1 cellular context compared by ENCODE assay signal in the genomic region with DNA sequence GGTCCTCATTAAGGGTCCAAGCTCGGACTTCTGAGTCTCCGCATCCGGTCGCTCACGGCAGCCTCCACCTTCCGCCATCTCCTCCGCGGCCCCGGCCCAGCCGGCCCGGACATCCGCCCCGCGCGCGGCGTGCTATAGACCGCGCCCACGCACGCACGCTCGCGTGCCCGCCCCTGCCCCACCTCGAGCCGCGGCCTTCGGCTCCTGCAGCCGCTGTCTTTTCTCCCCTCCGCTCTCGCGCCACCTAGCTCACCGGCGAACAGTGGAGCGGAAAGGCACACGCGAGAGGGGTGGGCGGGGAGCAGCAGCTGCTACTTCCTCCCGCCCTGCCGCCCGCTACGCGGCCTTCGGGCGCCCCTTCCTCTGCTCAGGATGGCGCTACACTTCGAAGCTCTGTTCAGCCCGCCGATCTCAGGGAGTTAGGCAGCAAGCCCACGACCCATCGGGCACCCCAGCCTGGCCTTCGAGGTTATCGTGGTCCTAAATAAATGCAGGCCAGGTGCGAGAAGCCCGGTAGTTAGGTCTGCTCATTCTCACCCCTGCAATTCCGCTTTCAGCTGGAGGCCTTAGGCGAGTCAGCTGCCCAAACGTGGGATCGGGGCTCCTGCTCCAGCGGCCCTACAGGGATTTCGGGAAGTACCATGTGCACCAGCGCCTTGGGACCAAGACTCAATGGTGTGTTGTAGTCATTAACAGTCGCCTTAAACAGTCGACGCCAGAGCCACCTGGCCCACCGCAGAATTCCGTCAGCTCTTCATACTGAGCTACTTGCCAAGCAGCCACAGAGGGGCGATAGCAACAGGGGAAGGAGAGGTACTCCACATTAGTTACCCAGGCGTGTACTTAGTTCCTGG.
TF ChIP-seq lines count a peak whose summit lies in the region.

A gene with protein sequence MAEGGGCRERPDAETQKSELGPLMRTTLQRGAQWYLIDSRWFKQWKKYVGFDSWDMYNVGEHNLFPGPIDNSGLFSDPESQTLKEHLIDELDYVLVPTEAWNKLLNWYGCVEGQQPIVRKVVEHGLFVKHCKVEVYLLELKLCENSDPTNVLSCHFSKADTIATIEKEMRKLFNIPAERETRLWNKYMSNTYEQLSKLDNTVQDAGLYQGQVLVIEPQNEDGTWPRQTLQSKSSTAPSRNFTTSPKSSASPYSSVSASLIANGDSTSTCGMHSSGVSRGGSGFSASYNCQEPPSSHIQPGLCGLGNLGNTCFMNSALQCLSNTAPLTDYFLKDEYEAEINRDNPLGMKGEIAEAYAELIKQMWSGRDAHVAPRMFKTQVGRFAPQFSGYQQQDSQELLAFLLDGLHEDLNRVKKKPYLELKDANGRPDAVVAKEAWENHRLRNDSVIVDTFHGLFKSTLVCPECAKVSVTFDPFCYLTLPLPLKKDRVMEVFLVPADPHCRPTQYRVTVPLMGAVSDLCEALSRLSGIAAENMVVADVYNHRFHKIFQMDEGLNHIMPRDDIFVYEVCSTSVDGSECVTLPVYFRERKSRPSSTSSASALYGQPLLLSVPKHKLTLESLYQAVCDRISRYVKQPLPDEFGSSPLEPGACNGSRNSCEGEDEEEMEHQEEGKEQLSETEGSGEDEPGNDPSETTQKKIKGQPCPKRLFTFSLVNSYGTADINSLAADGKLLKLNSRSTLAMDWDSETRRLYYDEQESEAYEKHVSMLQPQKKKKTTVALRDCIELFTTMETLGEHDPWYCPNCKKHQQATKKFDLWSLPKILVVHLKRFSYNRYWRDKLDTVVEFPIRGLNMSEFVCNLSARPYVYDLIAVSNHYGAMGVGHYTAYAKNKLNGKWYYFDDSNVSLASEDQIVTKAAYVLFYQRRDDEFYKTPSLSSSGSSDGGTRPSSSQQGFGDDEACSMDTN (minus strand): TSS at position 107 of the 854 bp plus-strand sequence. CDS start 29 bp downstream, at position 78.

TF ChIP-seq in K562, 482 proteins besides CTCF, POLR2A, EP300 and RAD21 (continued from another document and continues in another):
- TF ChIP-seq, protein P1, sequence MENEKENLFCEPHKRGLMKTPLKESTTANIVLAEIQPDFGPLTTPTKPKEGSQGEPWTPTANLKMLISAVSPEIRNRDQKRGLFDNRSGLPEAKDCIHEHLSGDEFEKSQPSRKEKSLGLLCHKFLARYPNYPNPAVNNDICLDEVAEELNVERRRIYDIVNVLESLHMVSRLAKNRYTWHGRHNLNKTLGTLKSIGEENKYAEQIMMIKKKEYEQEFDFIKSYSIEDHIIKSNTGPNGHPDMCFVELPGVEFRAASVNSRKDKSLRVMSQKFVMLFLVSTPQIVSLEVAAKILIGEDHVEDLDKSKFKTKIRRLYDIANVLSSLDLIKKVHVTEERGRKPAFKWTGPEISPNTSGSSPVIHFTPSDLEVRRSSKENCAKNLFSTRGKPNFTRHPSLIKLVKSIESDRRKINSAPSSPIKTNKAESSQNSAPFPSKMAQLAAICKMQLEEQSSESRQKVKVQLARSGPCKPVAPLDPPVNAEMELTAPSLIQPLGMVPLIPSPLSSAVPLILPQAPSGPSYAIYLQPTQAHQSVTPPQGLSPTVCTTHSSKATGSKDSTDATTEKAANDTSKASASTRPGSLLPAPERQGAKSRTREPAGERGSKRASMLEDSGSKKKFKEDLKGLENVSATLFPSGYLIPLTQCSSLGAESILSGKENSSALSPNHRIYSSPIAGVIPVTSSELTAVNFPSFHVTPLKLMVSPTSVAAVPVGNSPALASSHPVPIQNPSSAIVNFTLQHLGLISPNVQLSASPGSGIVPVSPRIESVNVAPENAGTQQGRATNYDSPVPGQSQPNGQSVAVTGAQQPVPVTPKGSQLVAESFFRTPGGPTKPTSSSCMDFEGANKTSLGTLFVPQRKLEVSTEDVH (IDR thresholded peaks at IDR 0.05; ENCODE audit: low read depth, partially characterized antibody), result peak; percentile 23
- TF ChIP-seq, protein P2, sequence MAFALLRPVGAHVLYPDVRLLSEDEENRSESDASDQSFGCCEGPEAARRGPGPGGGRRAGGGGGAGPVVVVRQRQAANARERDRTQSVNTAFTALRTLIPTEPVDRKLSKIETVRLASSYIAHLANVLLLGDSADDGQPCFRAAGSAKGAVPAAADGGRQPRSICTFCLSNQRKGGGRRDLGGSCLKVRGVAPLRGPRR (CRISPR knock-in tag; IDR thresholded peaks at IDR 0.05), result no peak
- peak; percentile 66 for TF ChIP-seq E2F3 (CRISPR knock-in tag; IDR thresholded peaks at IDR 0.05)
- TF ChIP-seq CAMTA2 (CRISPR knock-in tag; conservative IDR thresholded peaks at IDR 0.05), result no peak
- no peak for TF ChIP-seq GATA2 (CRISPR knock-in tag; IDR thresholded peaks at IDR 0.05)
- no peak; the same call in 1 of the 2 replicates for TF ChIP-seq ZBTB1 (CRISPR knock-in tag; IDR thresholded peaks at IDR 0.05; ENCODE audit: borderline replicate concordance, low read depth)
- TF ChIP-seq HNRNPUL1 (IDR thresholded peaks at IDR 0.05; ENCODE audit: low read length), result no peak
- TF ChIP-seq, protein P3, sequence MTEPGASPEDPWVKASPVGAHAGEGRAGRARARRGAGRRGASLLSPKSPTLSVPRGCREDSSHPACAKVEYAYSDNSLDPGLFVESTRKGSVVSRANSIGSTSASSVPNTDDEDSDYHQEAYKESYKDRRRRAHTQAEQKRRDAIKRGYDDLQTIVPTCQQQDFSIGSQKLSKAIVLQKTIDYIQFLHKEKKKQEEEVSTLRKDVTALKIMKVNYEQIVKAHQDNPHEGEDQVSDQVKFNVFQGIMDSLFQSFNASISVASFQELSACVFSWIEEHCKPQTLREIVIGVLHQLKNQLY (CRISPR knock-in tag; conservative IDR thresholded peaks at IDR 0.05), result no peak
- TF ChIP-seq TAF15 (IDR thresholded peaks at IDR 0.05; ENCODE audit: low read depth, low read length), result no peak
- TF ChIP-seq, protein P4, sequence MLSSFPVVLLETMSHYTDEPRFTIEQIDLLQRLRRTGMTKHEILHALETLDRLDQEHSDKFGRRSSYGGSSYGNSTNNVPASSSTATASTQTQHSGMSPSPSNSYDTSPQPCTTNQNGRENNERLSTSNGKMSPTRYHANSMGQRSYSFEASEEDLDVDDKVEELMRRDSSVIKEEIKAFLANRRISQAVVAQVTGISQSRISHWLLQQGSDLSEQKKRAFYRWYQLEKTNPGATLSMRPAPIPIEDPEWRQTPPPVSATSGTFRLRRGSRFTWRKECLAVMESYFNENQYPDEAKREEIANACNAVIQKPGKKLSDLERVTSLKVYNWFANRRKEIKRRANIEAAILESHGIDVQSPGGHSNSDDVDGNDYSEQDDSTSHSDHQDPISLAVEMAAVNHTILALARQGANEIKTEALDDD (IDR thresholded peaks at IDR 0.05), result peak; percentile 89
- TF ChIP-seq, protein P5, sequence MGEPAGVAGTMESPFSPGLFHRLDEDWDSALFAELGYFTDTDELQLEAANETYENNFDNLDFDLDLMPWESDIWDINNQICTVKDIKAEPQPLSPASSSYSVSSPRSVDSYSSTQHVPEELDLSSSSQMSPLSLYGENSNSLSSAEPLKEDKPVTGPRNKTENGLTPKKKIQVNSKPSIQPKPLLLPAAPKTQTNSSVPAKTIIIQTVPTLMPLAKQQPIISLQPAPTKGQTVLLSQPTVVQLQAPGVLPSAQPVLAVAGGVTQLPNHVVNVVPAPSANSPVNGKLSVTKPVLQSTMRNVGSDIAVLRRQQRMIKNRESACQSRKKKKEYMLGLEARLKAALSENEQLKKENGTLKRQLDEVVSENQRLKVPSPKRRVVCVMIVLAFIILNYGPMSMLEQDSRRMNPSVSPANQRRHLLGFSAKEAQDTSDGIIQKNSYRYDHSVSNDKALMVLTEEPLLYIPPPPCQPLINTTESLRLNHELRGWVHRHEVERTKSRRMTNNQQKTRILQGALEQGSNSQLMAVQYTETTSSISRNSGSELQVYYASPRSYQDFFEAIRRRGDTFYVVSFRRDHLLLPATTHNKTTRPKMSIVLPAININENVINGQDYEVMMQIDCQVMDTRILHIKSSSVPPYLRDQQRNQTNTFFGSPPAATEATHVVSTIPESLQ (CRISPR knock-in tag; IDR thresholded peaks at IDR 0.05), result peak; percentile 96; the same call in 1 of the 2 replicates
- peak; percentile 40 to 43; a peak in 2 of 4 replicates for TF ChIP-seq FOXK2 (conservative IDR thresholded peaks at IDR 0.05 in 1 of 2, IDR thresholded peaks at IDR 0.05 in 1 of 2; ENCODE audit: low read depth in 2 of 2)
- TF ChIP-seq RBBP5 (IDR thresholded peaks at IDR 0.05; ENCODE audit: borderline replicate concordance, insufficient read depth, low read length, poor library complexity, severe bottlenecking), result peak; percentile 34
- TF ChIP-seq POLR2H (tag; IDR thresholded peaks at IDR 0.05; ENCODE audit: low read depth), result peak; percentile 47; the same call in 1 of the 2 replicates
- TF ChIP-seq MBD2 (IDR thresholded peaks at IDR 0.05; ENCODE audit: borderline replicate concordance, low read depth), result 0 out of 2 replicates have a peak, but pooled peaks have one; percentile 59
- TF ChIP-seq CBX3 (IDR thresholded peaks at IDR 0.05; ENCODE audit: borderline replicate concordance in 1 of 2, low read length in 2 of 2), result peak in 1 of 2 experiments; percentile 73; a peak in 2 of 3 replicates
- TF ChIP-seq, protein P6, sequence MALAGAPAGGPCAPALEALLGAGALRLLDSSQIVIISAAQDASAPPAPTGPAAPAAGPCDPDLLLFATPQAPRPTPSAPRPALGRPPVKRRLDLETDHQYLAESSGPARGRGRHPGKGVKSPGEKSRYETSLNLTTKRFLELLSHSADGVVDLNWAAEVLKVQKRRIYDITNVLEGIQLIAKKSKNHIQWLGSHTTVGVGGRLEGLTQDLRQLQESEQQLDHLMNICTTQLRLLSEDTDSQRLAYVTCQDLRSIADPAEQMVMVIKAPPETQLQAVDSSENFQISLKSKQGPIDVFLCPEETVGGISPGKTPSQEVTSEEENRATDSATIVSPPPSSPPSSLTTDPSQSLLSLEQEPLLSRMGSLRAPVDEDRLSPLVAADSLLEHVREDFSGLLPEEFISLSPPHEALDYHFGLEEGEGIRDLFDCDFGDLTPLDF (CRISPR knock-in tag; IDR thresholded peaks at IDR 0.05), result peak; percentile 94
- 0 out of 2 replicates have a peak, but pooled peaks have one; percentile 28 for TF ChIP-seq ZNF24 (IDR thresholded peaks at IDR 0.05)
- TF ChIP-seq HCFC1 (IDR thresholded peaks at IDR 0.05; ENCODE audit: low read depth, low read length), result peak; percentile 52
- TF ChIP-seq, protein P7, sequence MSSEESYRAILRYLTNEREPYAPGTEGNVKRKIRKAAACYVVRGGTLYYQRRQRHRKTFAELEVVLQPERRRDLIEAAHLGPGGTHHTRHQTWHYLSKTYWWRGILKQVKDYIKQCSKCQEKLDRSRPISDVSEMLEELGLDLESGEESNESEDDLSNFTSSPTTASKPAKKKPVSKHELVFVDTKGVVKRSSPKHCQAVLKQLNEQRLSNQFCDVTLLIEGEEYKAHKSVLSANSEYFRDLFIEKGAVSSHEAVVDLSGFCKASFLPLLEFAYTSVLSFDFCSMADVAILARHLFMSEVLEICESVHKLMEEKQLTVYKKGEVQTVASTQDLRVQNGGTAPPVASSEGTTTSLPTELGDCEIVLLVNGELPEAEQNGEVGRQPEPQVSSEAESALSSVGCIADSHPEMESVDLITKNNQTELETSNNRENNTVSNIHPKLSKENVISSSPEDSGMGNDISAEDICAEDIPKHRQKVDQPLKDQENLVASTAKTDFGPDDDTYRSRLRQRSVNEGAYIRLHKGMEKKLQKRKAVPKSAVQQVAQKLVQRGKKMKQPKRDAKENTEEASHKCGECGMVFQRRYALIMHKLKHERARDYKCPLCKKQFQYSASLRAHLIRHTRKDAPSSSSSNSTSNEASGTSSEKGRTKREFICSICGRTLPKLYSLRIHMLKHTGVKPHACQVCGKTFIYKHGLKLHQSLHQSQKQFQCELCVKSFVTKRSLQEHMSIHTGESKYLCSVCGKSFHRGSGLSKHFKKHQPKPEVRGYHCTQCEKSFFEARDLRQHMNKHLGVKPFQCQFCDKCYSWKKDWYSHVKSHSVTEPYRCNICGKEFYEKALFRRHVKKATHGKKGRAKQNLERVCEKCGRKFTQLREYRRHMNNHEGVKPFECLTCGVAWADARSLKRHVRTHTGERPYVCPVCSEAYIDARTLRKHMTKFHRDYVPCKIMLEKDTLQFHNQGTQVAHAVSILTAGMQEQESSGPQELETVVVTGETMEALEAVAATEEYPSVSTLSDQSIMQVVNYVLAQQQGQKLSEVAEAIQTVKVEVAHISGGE (CRISPR knock-in tag; IDR thresholded peaks at IDR 0.05), result peak in 1 of 3 experiments; percentile 74; a peak in 2 of 6 replicates
- no peak for TF ChIP-seq ZNF696 (CRISPR knock-in tag; conservative IDR thresholded peaks at IDR 0.05)
- peak in 1 of 2 experiments; percentile 27; a peak in 2 of 4 replicates for TF ChIP-seq NONO (IDR thresholded peaks at IDR 0.05; ENCODE audit: low read depth in 2 of 2, low read length in 1 of 2)
- TF ChIP-seq ZNF224 (CRISPR knock-in tag; IDR thresholded peaks at IDR 0.05), result 0 out of 2 replicates have a peak, but pooled peaks have one; percentile 64
- TF ChIP-seq HMG20B (CRISPR knock-in tag; IDR thresholded peaks at IDR 0.05), result no peak
- peak; percentile 99 for TF ChIP-seq L3MBTL2 (IDR thresholded peaks at IDR 0.05)
- TF ChIP-seq ESRRA (IDR thresholded peaks at IDR 0.05; ENCODE audit: borderline replicate concordance, low read depth), result peak; percentile 66; the same call in 1 of the 2 replicates
- TF ChIP-seq MYC (IDR thresholded peaks at IDR 0.05; ENCODE audit: low read depth, low read length), result peak; percentile 92
- TF ChIP-seq MYC (CRISPR knock-in tag; IDR thresholded peaks at IDR 0.05; ENCODE audit: borderline replicate concordance, low read depth), result peak; percentile 82; the same call in 1 of the 2 replicates
- TF ChIP-seq ZKSCAN3 (CRISPR knock-in tag; IDR thresholded peaks at IDR 0.05), result no peak
- TF ChIP-seq FOXJ3 (CRISPR knock-in tag; IDR thresholded peaks at IDR 0.05), result no peak; the same call in 1 of the 2 replicates
- TF ChIP-seq SNIP1 (IDR thresholded peaks at IDR 0.05; ENCODE audit: low read depth), result no peak
- peak; percentile 53 for TF ChIP-seq SMAD4 (CRISPR knock-in tag; conservative IDR thresholded peaks at IDR 0.05)
- peak; percentile 56 for TF ChIP-seq SPI1 (IDR thresholded peaks at IDR 0.05; ENCODE audit: borderline replicate concordance, low read depth, low read length)
- peak; percentile 89 for TF ChIP-seq ELF1 (tag; IDR thresholded peaks at IDR 0.05)
- no peak for TF ChIP-seq SMARCA4 (IDR thresholded peaks at IDR 0.05)
- TF ChIP-seq KDM2B (CRISPR knock-in tag; IDR thresholded peaks at IDR 0.05), result no peak
- TF ChIP-seq ZNF232 (CRISPR knock-in tag; IDR thresholded peaks at IDR 0.05), result peak; percentile 18; the same call in 1 of the 2 replicates
- TF ChIP-seq, protein P8, sequence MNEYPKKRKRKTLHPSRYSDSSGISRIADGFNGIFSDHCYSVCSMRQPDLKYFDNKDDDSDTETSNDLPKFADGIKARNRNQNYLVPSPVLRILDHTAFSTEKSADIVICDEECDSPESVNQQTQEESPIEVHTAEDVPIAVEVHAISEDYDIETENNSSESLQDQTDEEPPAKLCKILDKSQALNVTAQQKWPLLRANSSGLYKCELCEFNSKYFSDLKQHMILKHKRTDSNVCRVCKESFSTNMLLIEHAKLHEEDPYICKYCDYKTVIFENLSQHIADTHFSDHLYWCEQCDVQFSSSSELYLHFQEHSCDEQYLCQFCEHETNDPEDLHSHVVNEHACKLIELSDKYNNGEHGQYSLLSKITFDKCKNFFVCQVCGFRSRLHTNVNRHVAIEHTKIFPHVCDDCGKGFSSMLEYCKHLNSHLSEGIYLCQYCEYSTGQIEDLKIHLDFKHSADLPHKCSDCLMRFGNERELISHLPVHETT (CRISPR knock-in tag; conservative IDR thresholded peaks at IDR 0.05 in 1 of 2, IDR thresholded peaks at IDR 0.05 in 1 of 2), result peak in 1 of 2 experiments; percentile 87; a peak in 2 of 4 replicates
